In the genomic region with DNA sequence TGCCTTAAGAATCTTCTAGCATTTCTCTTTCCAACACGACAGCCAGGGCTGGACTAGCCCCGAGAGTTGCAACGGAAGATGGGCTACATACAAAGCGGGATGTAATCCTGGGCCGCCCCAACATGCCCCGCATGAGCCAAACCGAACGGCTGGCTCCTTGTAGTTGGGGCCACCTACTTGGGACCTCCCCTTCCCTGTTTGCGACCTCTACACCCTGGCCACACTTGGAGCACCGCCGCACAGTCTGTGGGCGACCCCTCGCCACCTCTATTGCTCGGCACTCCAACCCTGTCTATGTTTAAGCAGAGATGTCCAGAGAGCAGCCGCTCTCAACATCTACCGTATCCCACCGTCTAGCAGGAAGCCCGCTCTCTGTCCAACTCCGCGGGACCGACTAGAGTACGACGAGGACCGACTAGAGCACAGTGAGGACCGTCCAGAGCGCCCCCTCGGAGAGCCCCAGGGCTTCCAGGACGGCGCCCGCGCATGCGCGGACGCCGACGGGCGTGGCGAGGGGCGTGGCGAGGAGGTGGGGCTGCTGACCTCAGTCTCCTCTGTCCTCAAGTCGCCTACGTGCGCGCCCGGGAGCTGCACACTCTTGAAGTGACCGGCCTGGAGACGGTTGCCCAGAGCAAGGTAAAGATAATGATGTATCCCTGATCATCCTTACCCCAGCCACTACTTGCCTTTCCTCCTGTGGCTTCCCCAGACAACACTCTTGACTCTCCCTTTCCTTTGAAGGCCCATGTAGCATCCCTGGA, we compare ENCODE assay signal across 9 cellular contexts. TPM values are rescaled to one million over a fixed set of nuclear protein-coding genes. Genes with fewer than 3 reads are reported as not detected.
A peak's percentile ranks its signal among the peaks of the same experiment; 100 is the strongest.
DNase-seq lines count a peak whose midpoint lies in the region; ATAC-seq, FAIRE-seq and TF ChIP-seq lines count a peak whose summit lies in the region.
"Had no signal": no experiment of that assay in that cellular context is flagged by ENCODE, and none has a peak within 500 bp of the region (broad histone marks: within the 10 kb centered on the region; RNA-seq: fewer than 3 reads in every experiment).

No MANE protein-coding gene starts in this region.

- H3K36me3 ChIP-seq in HepG2 (replicated peaks in 1 of 2; ENCODE audit: control insufficient read depth in 1 of 2, insufficient read depth in 2 of 2, low read length in 2 of 2) = no peaks in the 10 kb centered on the region

- no peak for TF ChIP-seq EP300 in HepG2 (IDR thresholded peaks at IDR 0.05; ENCODE audit: low read depth in 2 of 2, low read length in 2 of 2)
- no peak for TF ChIP-seq EP300 in HepG2 (CRISPR knock-in tag; IDR thresholded peaks at IDR 0.05; ENCODE audit: borderline replicate concordance)

- in situ Hi-C loops in HepG2 (cut with HindIII; ENCODE audit: extremely low pct_ligation_motif_present, low pct_unique_long_range_greater_than_20kb) = loop anchor here (10.0 kb wide), 1 partner anchor 50 kb away; no protein-coding TSS in a partner anchor

- FAIRE-seq in HepG2 (lab: Jason Lieb, UNC) = no peak
- FAIRE-seq: G401.6 had no signal

- H3K9me3 ChIP-seq in HepG2 (ENCODE audit: low read length) = no peaks in the 10 kb centered on the region

- no peaks in the 10 kb centered on the region for H3K27me3 ChIP-seq in HepG2 (ENCODE audit: control insufficient read depth in 1 of 2, insufficient read depth in 2 of 2, low read length in 2 of 2)

- peak overlapping the region; percentile 91 for H3K27ac ChIP-seq in cingulate gyrus (ENCODE audit: low read depth, low read length)
- no peak overlapping the region for H3K27ac ChIP-seq in HepG2 (ENCODE audit: extremely low read length, insufficient read depth, low read length)

- ATAC-seq in HG02852 (IDR thresholded peaks at IDR 0.05; ENCODE audit: unreplicated experiment) = peak; percentile 82
- ATAC-seq in HepG2 = peak; percentile 80

- intact Hi-C loops in HepG2 (cut with micrococcal nuclease; ENCODE audit: unreplicated experiment) = loop anchor here (5.0 kb wide), 1 partner anchor 88 kb away; no protein-coding TSS in a partner anchor

- DNase-seq in NCI-H2029 (lab: John Stamatoyannopoulos, UW) (peak; percentile 69), NCI-H2029 treated with DMSO at 0.1 percent for 48 hours (lab: John Stamatoyannopoulos, UW) (no peak), NCI-H2171 (lab: John Stamatoyannopoulos, UW) (peak; percentile 61), HepG2 (ENCODE audit: low spot score) (peak; percentile 80)
- DNase-seq in activated CD4-positive, alpha-beta T cell treated with anti-CD3 and anti-CD28 coated beads for 4 hours = peak; percentile 71 to 74
- DNase-seq in stimulated activated CD4-positive, alpha-beta T cell treated with anti-CD3 and anti-CD28 coated beads, Interleukin-4, amount 100 ng/mL, for 24 hours = peak; percentile 81

- H4K20me1 ChIP-seq in HepG2 (ENCODE audit: insufficient read depth, low read length) = no peaks in the 10 kb centered on the region

- no peak for TF ChIP-seq RAD21 in HepG2 (CRISPR knock-in tag; IDR thresholded peaks at IDR 0.05)

- H3K79me2 ChIP-seq in HepG2 (ENCODE audit: insufficient read depth, low read length) = no peaks in the 10 kb centered on the region

- peak overlapping the region; percentile 55; the same call in 1 of the 2 replicates for H3K9ac ChIP-seq in HepG2 (ENCODE audit: insufficient read depth, low read depth, low read length)

- peak overlapping the region; percentile 56 to 75 (median 61) for H3K4me3 ChIP-seq in HepG2 (replicated peaks in 1 of 3; ENCODE audit: insufficient read depth in 1 of 3, low read depth in 2 of 3, low read length in 3 of 3)

- BruUV-seq in HepG2 (replicated peaks; lab: Mats Ljungman, UMichigan) = TSS peak; percentile 74

- TF ChIP-seq POLR2A in HepG2 (IDR thresholded peaks at IDR 0.05; ENCODE audit: insufficient read depth in 1 of 2, low read depth in 2 of 2, low read length in 2 of 2) = peak; percentile 41 to 95; a peak in 3 of 4 replicates

- peaks cover 60% of the 10 kb centered on the region for H3K4me1 ChIP-seq in HepG2 (ENCODE audit: insufficient read depth, low read length)

- POLR2A ChIA-PET in HepG2 (lab: Yijun Ruan, JAX) = interaction anchor here (0.6 to 1.6 kb wide), 14 partner anchors 9 to 97 kb away, joined by 3 to 15 read pairs (median 3); partner anchors contain the start of gene MALAT1

- peak overlapping the region; percentile 97 for H3K4me2 ChIP-seq in HepG2 (ENCODE audit: low read depth, low read length)

- WGBS in HepG2 (ENCODE audit: low lambda C conversion rate) = 15% methylated on average over 16 of the region's 47 CpGs

- TF ChIP-seq CTCF in HepG2 (CRISPR knock-in tag; IDR thresholded peaks at IDR 0.05) = peak; percentile 69

- CTCF ChIA-PET in HepG2 (lab: Yijun Ruan, JAX; ENCODE audit: low intra/inter-chr PET ratio, low total read pairs) = no interaction called here

- no peak overlapping the region for H2AFZ ChIP-seq in HepG2 (ENCODE audit: low read length)

TF ChIP-seq in HepG2, 621 proteins besides CTCF, POLR2A, EP300 and RAD21 (continues in another document):
- TF ChIP-seq, protein P1, sequence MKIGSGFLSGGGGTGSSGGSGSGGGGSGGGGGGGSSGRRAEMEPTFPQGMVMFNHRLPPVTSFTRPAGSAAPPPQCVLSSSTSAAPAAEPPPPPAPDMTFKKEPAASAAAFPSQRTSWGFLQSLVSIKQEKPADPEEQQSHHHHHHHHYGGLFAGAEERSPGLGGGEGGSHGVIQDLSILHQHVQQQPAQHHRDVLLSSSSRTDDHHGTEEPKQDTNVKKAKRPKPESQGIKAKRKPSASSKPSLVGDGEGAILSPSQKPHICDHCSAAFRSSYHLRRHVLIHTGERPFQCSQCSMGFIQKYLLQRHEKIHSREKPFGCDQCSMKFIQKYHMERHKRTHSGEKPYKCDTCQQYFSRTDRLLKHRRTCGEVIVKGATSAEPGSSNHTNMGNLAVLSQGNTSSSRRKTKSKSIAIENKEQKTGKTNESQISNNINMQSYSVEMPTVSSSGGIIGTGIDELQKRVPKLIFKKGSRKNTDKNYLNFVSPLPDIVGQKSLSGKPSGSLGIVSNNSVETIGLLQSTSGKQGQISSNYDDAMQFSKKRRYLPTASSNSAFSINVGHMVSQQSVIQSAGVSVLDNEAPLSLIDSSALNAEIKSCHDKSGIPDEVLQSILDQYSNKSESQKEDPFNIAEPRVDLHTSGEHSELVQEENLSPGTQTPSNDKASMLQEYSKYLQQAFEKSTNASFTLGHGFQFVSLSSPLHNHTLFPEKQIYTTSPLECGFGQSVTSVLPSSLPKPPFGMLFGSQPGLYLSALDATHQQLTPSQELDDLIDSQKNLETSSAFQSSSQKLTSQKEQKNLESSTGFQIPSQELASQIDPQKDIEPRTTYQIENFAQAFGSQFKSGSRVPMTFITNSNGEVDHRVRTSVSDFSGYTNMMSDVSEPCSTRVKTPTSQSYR (CRISPR knock-in tag; IDR thresholded peaks at IDR 0.05; ENCODE audit: borderline replicate concordance) = no peak
- TF ChIP-seq ZNF12 (CRISPR knock-in tag; IDR thresholded peaks at IDR 0.05) = no peak

RNA-seq across cellular contexts. Expression of gene NEAT1, which starts 32.3 kb away (rescaled TPM):
- 10.5 and 20.5 TPM in 2 replicates for total RNA-seq in HepG2 (2016; rRNA removed; fragmentation: Illumina TruSeq; extraction: Trizol)
- 2.2 and 2.6 TPM in 2 replicates for total RNA-seq in HepG2 (2016; cell fraction: cytosol; rRNA removed; fragmentation: Illumina TruSeq; extraction: Trizol; ENCODE audit: low read depth)
- total RNA-seq in HepG2 (2016; cell fraction: insoluble cytoplasmic fraction; rRNA removed; fragmentation: Illumina TruSeq; extraction: Trizol) = 8.4 and 21.3 TPM in 2 replicates
- total RNA-seq in HepG2 (2016; cell fraction: membrane; rRNA removed; fragmentation: Illumina TruSeq; extraction: Trizol) = 7.8 and 8.3 TPM in 2 replicates
- total RNA-seq in HepG2 (2016; cell fraction: nucleus; rRNA removed; fragmentation: Illumina TruSeq; extraction: Trizol) = 196 and 220 TPM in 2 replicates
- 41.2 and 41.3 TPM in 2 replicates for polyA plus RNA-seq in HepG2 (2011; rRNA removed)
- polyA plus RNA-seq in HepG2 (2011; cell fraction: cytosol; rRNA removed) = 13.0 and 13.4 TPM in 2 replicates
- polyA plus RNA-seq in HepG2 (2011; cell fraction: nucleus; rRNA removed) = 222 and 327 TPM in 2 replicates
- polyA plus RNA-seq in HepG2 (2012) = 288 and 371 TPM in 2 replicates
- polyA plus RNA-seq in HepG2 (2016; cell fraction: cytosol; fragmentation: Illumina TruSeq; extraction: Trizol; ENCODE audit: low read depth) = 3.6 and 4.3 TPM in 2 replicates
- 54.0 and 61.1 TPM in 2 replicates for polyA plus RNA-seq in HepG2 (2016; cell fraction: insoluble cytoplasmic fraction; fragmentation: Illumina TruSeq; extraction: Trizol; ENCODE audit: low read depth)
- 47.1 and 54.4 TPM in 2 replicates for polyA plus RNA-seq in HepG2 (2016; cell fraction: membrane; fragmentation: Illumina TruSeq; extraction: Trizol; ENCODE audit: low read depth)
- 577 and 628 TPM in 2 replicates for polyA plus RNA-seq in HepG2 (2016; cell fraction: nucleus; fragmentation: Illumina TruSeq; extraction: Trizol; ENCODE audit: insufficient read depth, low read depth)
- polyA minus RNA-seq in HepG2 (2011; rRNA and poly(A)+ RNA removed; ENCODE audit: low replicate concordance) = 64.6 and 225 TPM in 2 replicates
- polyA minus RNA-seq in HepG2 (2011; cell fraction: cytosol; rRNA and poly(A)+ RNA removed) = 17.3 and 20.2 TPM in 2 replicates
- 1,479 and 1,737 TPM in 2 replicates for polyA minus RNA-seq in HepG2 (2011; cell fraction: nucleus; rRNA and poly(A)+ RNA removed)

RNA-seq across cellular contexts. Expression of gene MALAT1, which starts 44.0 kb away (rescaled TPM):
- 302 and 1,237 TPM in 2 replicates for total RNA-seq in HepG2 (2016; rRNA removed; fragmentation: Illumina TruSeq; extraction: Trizol)
- total RNA-seq in HepG2 (2016; cell fraction: cytosol; rRNA removed; fragmentation: Illumina TruSeq; extraction: Trizol; ENCODE audit: low read depth) = 281 and 317 TPM in 2 replicates
- 283 and 1,071 TPM in 2 replicates for total RNA-seq in HepG2 (2016; cell fraction: insoluble cytoplasmic fraction; rRNA removed; fragmentation: Illumina TruSeq; extraction: Trizol)
- total RNA-seq in HepG2 (2016; cell fraction: membrane; rRNA removed; fragmentation: Illumina TruSeq; extraction: Trizol) = 241 and 289 TPM in 2 replicates
- 8,751 and 9,202 TPM in 2 replicates for total RNA-seq in HepG2 (2016; cell fraction: nucleus; rRNA removed; fragmentation: Illumina TruSeq; extraction: Trizol)
- 143 and 217 TPM in 2 replicates for polyA plus RNA-seq in HepG2 (2011; rRNA removed)
- polyA plus RNA-seq in HepG2 (2011; cell fraction: cytosol; rRNA removed) = 13.0 and 14.3 TPM in 2 replicates
- 1,021 and 1,816 TPM in 2 replicates for polyA plus RNA-seq in HepG2 (2011; cell fraction: nucleus; rRNA removed)
- 177 and 330 TPM in 2 replicates for polyA plus RNA-seq in HepG2 (2012)
- 1.1 and 1.4 TPM in 2 replicates for polyA plus RNA-seq in HepG2 (2016; cell fraction: cytosol; fragmentation: Illumina TruSeq; extraction: Trizol; ENCODE audit: low read depth)
- 3.9 and 6.5 TPM in 2 replicates for polyA plus RNA-seq in HepG2 (2016; cell fraction: insoluble cytoplasmic fraction; fragmentation: Illumina TruSeq; extraction: Trizol; ENCODE audit: low read depth)
- polyA plus RNA-seq in HepG2 (2016; cell fraction: membrane; fragmentation: Illumina TruSeq; extraction: Trizol; ENCODE audit: low read depth) = 1.8 and 10.3 TPM in 2 replicates
- polyA plus RNA-seq in HepG2 (2016; cell fraction: nucleus; fragmentation: Illumina TruSeq; extraction: Trizol; ENCODE audit: insufficient read depth, low read depth) = 153 and 182 TPM in 2 replicates
- polyA minus RNA-seq in HepG2 (2011; rRNA and poly(A)+ RNA removed; ENCODE audit: low replicate concordance) = 900 and 8,115 TPM in 2 replicates
- polyA minus RNA-seq in HepG2 (2011; cell fraction: cytosol; rRNA and poly(A)+ RNA removed) = 295 and 335 TPM in 2 replicates
- 13,373 and 18,071 TPM in 2 replicates for polyA minus RNA-seq in HepG2 (2011; cell fraction: nucleus; rRNA and poly(A)+ RNA removed)
